ENCODE assay signal across 8 cellular contexts in the genomic region with DNA sequence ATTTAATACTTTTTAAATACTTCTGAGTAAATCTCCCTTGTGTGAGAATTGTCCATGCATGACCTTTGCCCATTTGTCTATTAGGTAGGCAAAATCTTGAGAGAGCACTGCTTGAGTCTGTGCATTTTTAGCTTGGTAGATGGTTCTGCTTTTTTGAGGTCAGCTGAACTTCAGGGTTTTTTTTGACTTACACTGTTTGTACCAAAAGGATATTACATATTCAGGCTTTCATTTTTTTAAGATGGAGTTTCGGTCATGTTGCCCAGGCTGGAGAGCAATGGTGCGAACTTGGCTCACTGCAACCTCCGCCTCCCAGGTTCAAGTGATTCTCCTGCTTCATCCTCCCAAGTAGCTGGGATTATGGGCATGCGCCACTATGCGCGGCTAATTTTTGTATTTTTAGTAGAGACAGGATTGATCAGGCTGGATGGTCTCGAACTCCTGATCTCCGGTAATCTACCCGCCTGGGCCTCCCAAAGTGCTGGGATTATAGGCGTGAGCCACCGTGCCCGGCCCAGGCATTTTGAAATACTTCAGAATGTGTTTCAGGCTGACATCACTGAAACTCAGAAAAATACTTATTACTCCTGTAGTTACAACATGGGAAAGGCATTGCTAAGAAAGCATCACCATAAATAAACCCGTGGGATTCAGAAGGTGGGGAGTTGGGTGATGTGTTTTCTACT. TPM values are rescaled to one million over a fixed set of nuclear protein-coding genes. Genes with fewer than 3 reads are reported as not detected.
DNase-seq lines count a peak whose midpoint lies in the region; ATAC-seq and TF ChIP-seq lines count a peak whose summit lies in the region.

No MANE protein-coding gene starts in this region.

- no peaks in the 10 kb centered on the region for H3K9me3 ChIP-seq in esophagus muscularis mucosa

- TF ChIP-seq EP300 in esophagus muscularis mucosa (IDR thresholded peaks at IDR 0.05): no peak

- 83% methylated on average over 13 of the region's 13 CpGs for WGBS in esophagus muscularis mucosa

- peaks cover 46 to 87% (median 83%) of the 10 kb centered on the region in 4 donors for H3K4me1 ChIP-seq in esophagus muscularis mucosa

- ATAC-seq in GM21423 (IDR thresholded peaks at IDR 0.05; ENCODE audit: unreplicated experiment) (peak; percentile 73), HG03565 (IDR thresholded peaks at IDR 0.05; ENCODE audit: unreplicated experiment) (peak; percentile 66)

- DNase-seq in GM03348 (ENCODE audit: low spot score) (peak; percentile 11), esophagus muscularis mucosa (ENCODE audit: extremely low spot score) (no peak), ACHN (no peak), NCI-H1694 treated with DMSO at 0.1 percent for 48 hours (lab: John Stamatoyannopoulos, UW) (no peak), GM19238 (ENCODE audit: insufficient read length, low spot score) (no peak)
- no peak for DNase-seq in activated naive CD4-positive, alpha-beta T cell treated with anti-CD3 and anti-CD28 coated beads, Interleukin-2, amount 50 U/mL, for 16 hours

- in situ Hi-C loops in ACHN (cut with HindIII; ENCODE audit: low pct_ligation_motif_present, low pct_unique_long_range_greater_than_20kb, low sequenced_read_pairs): no loop called here

- no peaks in the 10 kb centered on the region for H3K27me3 ChIP-seq in esophagus muscularis mucosa

- no peaks in the 10 kb centered on the region for H3K36me3 ChIP-seq in esophagus muscularis mucosa

- TF ChIP-seq POLR2A in esophagus muscularis mucosa (IDR thresholded peaks at IDR 0.05; ENCODE audit: low read depth): no peak

- H3K27ac ChIP-seq in esophagus muscularis mucosa (replicated peaks in 1 of 4): peak overlapping the region; percentile 47 to 85 (median 71)

- no peak for TF ChIP-seq CTCF in esophagus muscularis mucosa (IDR thresholded peaks at IDR 0.05)

- intact Hi-C loops in esophagus muscularis mucosa (cut with DNase I): no loop called here

- no peak overlapping the region for H3K4me3 ChIP-seq in esophagus muscularis mucosa

RNA-seq across cellular contexts. Expression of a gene that starts 11.1 kb away (rescaled TPM):
- 100 to 1,000 TPM; 124 to 299 (median 229) TPM for total RNA-seq in esophagus muscularis mucosa
